19 cellular contexts compared by ENCODE assay signal in the genomic region with DNA sequence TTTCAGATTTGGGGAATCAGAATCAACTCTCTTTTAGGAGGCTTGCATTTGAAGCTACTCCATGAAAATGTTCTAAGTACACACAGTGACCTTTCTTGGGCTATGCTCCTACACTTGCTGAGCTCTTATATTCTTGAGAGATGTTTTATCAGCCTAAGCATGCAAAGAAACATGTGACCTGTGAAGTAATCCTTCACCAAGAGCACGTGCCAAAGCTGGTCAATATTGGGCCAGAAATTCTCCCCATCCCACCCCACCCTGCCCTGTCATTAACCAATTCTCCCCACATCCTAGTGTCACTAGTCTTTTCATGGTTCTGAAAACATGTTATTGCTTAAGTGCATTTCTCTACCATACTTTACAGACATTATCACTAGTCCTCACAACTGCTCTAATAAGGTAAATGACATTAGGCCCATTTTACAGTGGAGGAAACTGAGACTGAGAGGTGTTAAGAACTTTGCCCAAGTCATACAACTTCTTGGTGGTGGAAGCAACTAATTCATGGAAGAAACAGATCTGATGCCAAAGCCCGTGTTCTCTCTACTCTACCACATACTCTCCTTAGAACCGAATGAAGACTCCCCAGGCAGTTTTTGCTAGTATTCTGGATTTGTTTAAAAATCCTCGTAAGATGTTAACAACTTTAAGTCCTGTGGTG.
A peak's percentile ranks its signal among the peaks of the same experiment; 100 is the strongest.
DNase-seq lines count a peak whose midpoint lies in the region; ATAC-seq, FAIRE-seq and TF ChIP-seq lines count a peak whose summit lies in the region.
"Had no signal": no experiment of that assay in that cellular context is flagged by ENCODE, and none has a peak within 500 bp of the region (broad histone marks: within the 10 kb centered on the region; RNA-seq: fewer than 3 reads in every experiment).

No MANE protein-coding gene starts in this region.

- H3K9ac ChIP-seq in K562 (ENCODE audit: insufficient read depth in 1 of 2, low read depth in 2 of 2, low read length in 2 of 2), result no peak overlapping the region
- H3K9ac ChIP-seq: GM23248 had no signal

- no peak for FAIRE-seq in K562 (lab: Jason Lieb, UNC)
- FAIRE-seq: HTR-8/SVneo had no signal

- WGBS in K562 (ENCODE audit: insufficient coverage, low coverage, missing lambda C conversion rate), result 0% methylated on average over 4 of the region's 4 CpGs

- CTCF ChIA-PET in K562 (lab: Yijun Ruan, JAX; ENCODE audit: low intra/inter-chr PET ratio), result no interaction called here
- CTCF ChIA-PET in activated CD4-positive, alpha-beta T cell treated with anti-CD3 and anti-CD28 coated beads for 36 hours (lab: Charles Lee), result no interaction called here

- H3K27ac ChIP-seq in left ventricle myocardium inferior (replicated peaks), result peak overlapping the region; percentile 54
- no peak overlapping the region for H3K27ac ChIP-seq in K562 (ENCODE audit: extremely low read depth, low read depth, low read length)
- H3K27ac ChIP-seq in foreskin keratinocyte, result no peak overlapping the region

- H3K9me1 ChIP-seq in K562 (ENCODE audit: control insufficient read depth, insufficient read depth, low read length), result no peaks in the 10 kb centered on the region

- peak overlapping the region; percentile 38 to 87 (median 56) for H3K27ac Mint-ChIP-seq in nephron
- no peak overlapping the region for H3K27ac Mint-ChIP-seq in activated CD4-positive, alpha-beta T cell treated with anti-CD3 and anti-CD28 coated beads for 36 hours
- H3K27ac Mint-ChIP-seq: type B pancreatic cell had no signal

- TF ChIP-seq POLR2A in K562 (conservative IDR thresholded peaks at IDR 0.05), result no peak

- peaks cover 3% of the 10 kb centered on the region for H3K27me3 Mint-ChIP-seq in nephron (ENCODE audit: low read depth)
- peaks cover 24% of the 10 kb centered on the region for H3K27me3 Mint-ChIP-seq in activated CD4-positive, alpha-beta T cell treated with anti-CD3 and anti-CD28 coated beads for 36 hours
- H3K27me3 Mint-ChIP-seq: type B pancreatic cell had no signal

- TF ChIP-seq CTCF in left ventricle myocardium inferior (IDR thresholded peaks at IDR 0.05; ENCODE audit: borderline replicate concordance), result no peak
- no peak for TF ChIP-seq CTCF in K562 (IDR thresholded peaks at IDR 0.05 in 2 of 3, conservative IDR thresholded peaks at IDR 0.05 in 1 of 3; ENCODE audit: insufficient read depth in 2 of 3, low read depth in 1 of 3, low read length in 3 of 3)
- no peak for TF ChIP-seq CTCF in nephron (IDR thresholded peaks at IDR 0.05; ENCODE audit: unreplicated experiment in 3 of 3)
- TF ChIP-seq CTCF in foreskin keratinocyte (conservative IDR thresholded peaks at IDR 0.05), result no peak

- TF ChIP-seq EP300 in K562 (IDR thresholded peaks at IDR 0.05; ENCODE audit: low read length), result no peak

- POLR2A ChIA-PET in K562 (lab: Yijun Ruan, JAX), result interaction anchor here (1.3 kb wide), 1 partner anchor 12 kb away, joined by 4 read pairs; no protein-coding TSS in a partner anchor
- POLR2A ChIA-PET in activated CD4-positive, alpha-beta T cell treated with anti-CD3 and anti-CD28 coated beads for 36 hours (lab: Charles Lee), result no interaction called here

- BruUV-seq in K562 (replicated peaks; lab: Mats Ljungman, UMichigan), result no TSS peak

- H3K79me2 ChIP-seq in K562 (ENCODE audit: control insufficient read depth, insufficient read depth, low read length), result no peaks in the 10 kb centered on the region

- ATAC-seq in K562, result no peak
- ATAC-seq in foreskin keratinocyte, result no peak
- no peak for ATAC-seq in activated CD4-positive, alpha-beta T cell treated with anti-CD3 and anti-CD28 coated beads for 36 hours

- H3K4me1 Mint-ChIP-seq in nephron, result peaks cover 20% of the 10 kb centered on the region
- peaks cover 64% of the 10 kb centered on the region for H3K4me1 Mint-ChIP-seq in activated CD4-positive, alpha-beta T cell treated with anti-CD3 and anti-CD28 coated beads for 36 hours

- no peak for TF ChIP-seq RAD21 in K562 (CRISPR knock-in tag; conservative IDR thresholded peaks at IDR 0.05 in 1 of 2, IDR thresholded peaks at IDR 0.05 in 1 of 2)

- no peaks in the 10 kb centered on the region for H3K36me3 Mint-ChIP-seq in nephron (ENCODE audit: low read depth)
- no peaks in the 10 kb centered on the region for H3K36me3 Mint-ChIP-seq in activated CD4-positive, alpha-beta T cell treated with anti-CD3 and anti-CD28 coated beads for 36 hours (ENCODE audit: low read depth)
- H3K36me3 Mint-ChIP-seq: type B pancreatic cell had no signal

- intact Hi-C loops in left ventricle myocardium inferior (cut with micrococcal nuclease), result no loop called here
- intact Hi-C loops in cardiac septum (cut with DNase I), result no loop called here
- intact Hi-C loops in K562 (cut with micrococcal nuclease), result no loop called here
- intact Hi-C loops in activated CD4-positive, alpha-beta T cell treated with anti-CD3 and anti-CD28 coated beads for 36 hours (cut with DNase I, micrococcal nuclease), result loop anchor here (2.0 kb wide), 4 partner anchors 53 to 207 kb away; a partner anchor contains a TSS

- H2AFZ ChIP-seq in K562 (ENCODE audit: low read depth, low read length), result no peak overlapping the region
- H2AFZ ChIP-seq: GM23248 had no signal

- H3K27me3 ChIP-seq in left ventricle myocardium inferior (ENCODE audit: low read depth), result no peaks in the 10 kb centered on the region
- no peaks in the 10 kb centered on the region for H3K27me3 ChIP-seq in K562 (ENCODE audit: control insufficient read depth in 2 of 2, insufficient read depth in 2 of 2, low read length in 2 of 2)
- peaks cover 2% of the 10 kb centered on the region for H3K27me3 ChIP-seq in foreskin keratinocyte

- H3K36me3 ChIP-seq in left ventricle myocardium inferior (no peaks in the 10 kb centered on the region), K562 (ENCODE audit: control insufficient read depth, insufficient read depth, low read length) (no peaks in the 10 kb centered on the region)

- peaks cover 4% of the 10 kb centered on the region for H3K9me3 Mint-ChIP-seq in nephron
- peaks cover 7% of the 10 kb centered on the region for H3K9me3 Mint-ChIP-seq in activated CD4-positive, alpha-beta T cell treated with anti-CD3 and anti-CD28 coated beads for 36 hours (ENCODE audit: low read depth)
- H3K9me3 Mint-ChIP-seq: type B pancreatic cell had no signal

- H3K4me2 ChIP-seq in K562 (ENCODE audit: insufficient read depth, low read length), result no peak overlapping the region

- no peak overlapping the region for H3K4me3 Mint-ChIP-seq in nephron
- H3K4me3 Mint-ChIP-seq in activated CD4-positive, alpha-beta T cell treated with anti-CD3 and anti-CD28 coated beads for 36 hours, result no peak overlapping the region
- H3K4me3 Mint-ChIP-seq: immature natural killer cell, type B pancreatic cell had no signal

- H4K20me1 ChIP-seq in K562 (replicated peaks; ENCODE audit: control insufficient read depth, insufficient read depth, low read length), result no peaks in the 10 kb centered on the region

- H3K4me3 ChIP-seq in left ventricle myocardium inferior (no peak overlapping the region), K562 (no peak overlapping the region)
- H3K4me3 ChIP-seq: GM23248 had no signal

- DNase-seq in left ventricle myocardium inferior, result no peak
- DNase-seq in cardiac septum (ENCODE audit: low spot score), result no peak
- no peak for DNase-seq in K562 (ENCODE audit: extremely low read depth in 1 of 4, low spot score in 3 of 4)
- no peak for DNase-seq in T-helper 1 cell
- no peak for DNase-seq in foreskin keratinocyte
- no peak for DNase-seq in activated CD4-positive, alpha-beta T cell treated with anti-CD3 and anti-CD28 coated beads for 36 hours
- DNase-seq in DMS 273 (lab: John Stamatoyannopoulos, UW; ENCODE audit: unreplicated experiment), result no peak
- DNase-seq: activated CD8-positive, alpha-beta memory T cell treated with anti-CD3 and anti-CD28 coated beads for 24 hours; Calu3; foreskin melanocyte; immature natural killer cell; NCI-H1092; NCI-H2227 treated with DMSO at 0.1 percent for 48 hours; NK-92 treated with Interleukin-12 subunit alpha and Interleukin-12 subunit beta, amount 100 ng/mL, for 24 hours; SHP77 treated with DMSO at 0.1 percent for 48 hours had no signal

- in situ Hi-C loops in K562 (cut with MboI), result no loop called here

- H3K4me1 ChIP-seq in left ventricle myocardium inferior, result peaks cover 53% of the 10 kb centered on the region
- no peaks in the 10 kb centered on the region; a peak in 2 of 5 replicates for H3K4me1 ChIP-seq in K562 (replicated peaks in 1 of 2; ENCODE audit: control insufficient read depth in 2 of 2, insufficient read depth in 2 of 2, low read length in 2 of 2)
- no peaks in the 10 kb centered on the region for H3K4me1 ChIP-seq in foreskin keratinocyte

- no peaks in the 10 kb centered on the region for H3K9me3 ChIP-seq in left ventricle myocardium inferior (replicated peaks)
- no peaks in the 10 kb centered on the region for H3K9me3 ChIP-seq in K562 (replicated peaks; ENCODE audit: control insufficient read depth, insufficient read depth, low read depth, low read length)

TF ChIP-seq in K562, 482 proteins besides CTCF, POLR2A, EP300 and RAD21:
- TF ChIP-seq, protein P1, sequence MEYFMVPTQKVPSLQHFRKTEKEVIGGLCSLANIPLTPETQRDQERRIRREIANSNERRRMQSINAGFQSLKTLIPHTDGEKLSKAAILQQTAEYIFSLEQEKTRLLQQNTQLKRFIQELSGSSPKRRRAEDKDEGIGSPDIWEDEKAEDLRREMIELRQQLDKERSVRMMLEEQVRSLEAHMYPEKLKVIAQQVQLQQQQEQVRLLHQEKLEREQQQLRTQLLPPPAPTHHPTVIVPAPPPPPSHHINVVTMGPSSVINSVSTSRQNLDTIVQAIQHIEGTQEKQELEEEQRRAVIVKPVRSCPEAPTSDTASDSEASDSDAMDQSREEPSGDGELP (CRISPR knock-in tag; IDR thresholded peaks at IDR 0.05; ENCODE audit: borderline replicate concordance), result no peak
- peak; percentile 52 for TF ChIP-seq RBM25 (IDR thresholded peaks at IDR 0.05; ENCODE audit: low read depth, low read length, severe bottlenecking)

Comparison
In these comparisons a context has a peak if more than half of its experiments do, and no peak if none do; other contexts are left out.
1. intact Hi-C loops: an anchor here in activated CD4-positive, alpha-beta T cell treated with anti-CD3 and anti-CD28 coated beads for 36 hours (2.0 kb wide); none called in left ventricle myocardium inferior, cardiac septum and K562.